ENCODE assay signal across 18 cellular contexts in the genomic region with DNA sequence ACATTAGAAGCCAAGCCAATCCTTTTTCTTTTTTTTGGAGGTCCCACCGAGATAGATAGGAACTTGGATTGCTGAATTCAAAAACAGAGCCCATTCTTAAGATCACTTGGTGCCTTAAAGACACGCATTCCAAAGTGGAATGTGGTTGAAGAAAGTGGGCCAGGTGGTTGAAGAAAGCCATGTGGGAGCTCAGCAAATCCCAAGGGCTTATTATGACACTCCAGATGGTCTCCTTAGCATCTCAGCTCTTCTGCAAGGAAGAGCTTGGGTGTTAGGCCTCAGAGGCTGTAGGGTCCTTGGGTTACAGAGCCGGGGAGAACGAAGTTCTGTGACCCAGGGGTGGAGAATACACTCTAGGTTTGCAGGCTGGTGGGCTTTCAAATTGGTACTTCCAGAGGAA. TPM values are rescaled to one million over a fixed set of nuclear protein-coding genes. Genes with fewer than 3 reads are reported as not detected.
DNase-seq lines count a peak whose midpoint lies in the region; ATAC-seq and TF ChIP-seq lines count a peak whose summit lies in the region.
"Had no signal": no experiment of that assay in that cellular context is flagged by ENCODE, and none has a peak within 500 bp of the region (broad histone marks: within the 10 kb centered on the region; RNA-seq: fewer than 3 reads in every experiment).

No MANE protein-coding gene starts in this region.

- DNase-seq in NCI-H82 (lab: John Stamatoyannopoulos, UW) (peak; percentile 96), chondrocyte (ENCODE audit: low spot score) (peak; percentile 25), DMS 273 treated with DMSO at 0.1 percent for 48 hours (lab: John Stamatoyannopoulos, UW) (no peak), esophagus squamous epithelium (lab: John Stamatoyannopoulos, UW) (no peak)
- DNase-seq in naive thymus-derived CD8-positive, alpha-beta T cell, result no peak
- DNase-seq: activated CD4-positive, alpha-beta T cell treated with anti-CD3 and anti-CD28 coated beads, Interleukin-2, amount 10 ng/mL, durations not matched to agents 7 days and 5 days; activated naive CD4-positive, alpha-beta T cell treated with anti-CD3 and anti-CD28 coated beads, Interleukin-2, amount 50 U/mL, for 16 hours; COR-L47; foreskin keratinocyte; left colon; mucosa of descending colon; NCI-H1436; stimulated activated naive CD4-positive, alpha-beta T cell treated with Interleukin-2 at 50 U/mL for 16 hours; transverse colon had no signal

- H3K27ac ChIP-seq in BLaER1 treated with 17β-estradiol and CSF1 and Interleukin-3, amounts not matched to agents 10 nM and 100 nM, result peak overlapping the region in 3 of 11 experiments; percentile 19 to 56 (median 43); a peak in 2 of 22 replicates
- peak overlapping the region in 1 of 4 donors; percentile 28 for H3K27ac ChIP-seq in esophagus squamous epithelium
- H3K27ac ChIP-seq: foreskin keratinocyte, neutrophil, transverse colon had no signal

- no peaks in the 10 kb centered on the region for H3K27me3 Mint-ChIP-seq in chondrocyte (ENCODE audit: low read depth)
- no peaks in the 10 kb centered on the region for H3K27me3 Mint-ChIP-seq in naive thymus-derived CD8-positive, alpha-beta T cell
- H3K27me3 Mint-ChIP-seq: activated CD4-positive, alpha-beta T cell treated with anti-CD3 and anti-CD28 coated beads, Interleukin-2, amount 10 ng/mL, durations not matched to agents 7 days and 5 days had no signal

- H3K9me3 ChIP-seq in BLaER1 treated with 17β-estradiol and CSF1 and Interleukin-3, amounts not matched to agents 10 nM and 100 nM (replicated peaks in 1 of 11), result no peaks in the 10 kb centered on the region
- H3K9me3 ChIP-seq in esophagus squamous epithelium, result no peaks in the 10 kb centered on the region
- H3K9me3 ChIP-seq: mucosa of descending colon, neutrophil, transverse colon had no signal

- TF ChIP-seq POLR2A in esophagus squamous epithelium (IDR thresholded peaks at IDR 0.05), result no peak

- ATAC-seq in naive thymus-derived CD8-positive, alpha-beta T cell, result no peak
- ATAC-seq in GM19455 (IDR thresholded peaks at IDR 0.05; ENCODE audit: unreplicated experiment) (no peak), HG03469 (IDR thresholded peaks at IDR 0.05; ENCODE audit: unreplicated experiment) (no peak)
- ATAC-seq: foreskin keratinocyte, left colon, mucosa of descending colon had no signal

- peak overlapping the region; percentile 33 for H3K27ac Mint-ChIP-seq in chondrocyte (ENCODE audit: unreplicated experiment)
- H3K27ac Mint-ChIP-seq in naive thymus-derived CD8-positive, alpha-beta T cell, result peak overlapping the region in 6 of 10 donors; percentile 7 to 89 (median 64)
- H3K27ac Mint-ChIP-seq: activated CD4-positive, alpha-beta T cell treated with anti-CD3 and anti-CD28 coated beads, Interleukin-2, amount 10 ng/mL, durations not matched to agents 7 days and 5 days had no signal

- H3K4me3 ChIP-seq in BLaER1 treated with 17β-estradiol and CSF1 and Interleukin-3, amounts not matched to agents 10 nM and 100 nM, result no peak overlapping the region
- H3K4me3 ChIP-seq in esophagus squamous epithelium, result no peak overlapping the region
- H3K4me3 ChIP-seq: mucosa of descending colon, transverse colon had no signal

- H3K9ac ChIP-seq in BLaER1 treated with 17β-estradiol and CSF1 and Interleukin-3, amounts not matched to agents 10 nM and 100 nM, result no peak overlapping the region

- intact Hi-C loops in esophagus squamous epithelium (cut with DNase I), result no loop called here

- no peaks in the 10 kb centered on the region for H3K9me3 Mint-ChIP-seq in chondrocyte (ENCODE audit: low read depth)
- no peaks in the 10 kb centered on the region for H3K9me3 Mint-ChIP-seq in naive thymus-derived CD8-positive, alpha-beta T cell
- H3K9me3 Mint-ChIP-seq: activated CD4-positive, alpha-beta T cell treated with anti-CD3 and anti-CD28 coated beads, Interleukin-2, amount 10 ng/mL, durations not matched to agents 7 days and 5 days had no signal

- H3K4me2 ChIP-seq in BLaER1 treated with 17β-estradiol and CSF1 and Interleukin-3, amounts not matched to agents 10 nM and 100 nM, result peak overlapping the region in 8 of 11 experiments; percentile 20 to 54 (median 36); a peak in 14 of 22 replicates

- WGBS in esophagus squamous epithelium, 2 donors, result 72 to 85% methylated on average over 4 of the region's 4 CpGs

- peaks cover 70 to 97% (median 83%) of the 10 kb centered on the region in 11 experiments for H3K36me3 ChIP-seq in BLaER1 treated with 17β-estradiol and CSF1 and Interleukin-3, amounts not matched to agents 10 nM and 100 nM
- peaks cover 4 to 79% (median 16%) of the 10 kb centered on the region in 3 donors for H3K36me3 ChIP-seq in esophagus squamous epithelium

- H3K4me1 ChIP-seq in BLaER1 treated with 17β-estradiol and CSF1 and Interleukin-3, amounts not matched to agents 10 nM and 100 nM, result peaks cover 32 to 43% (median 37%) of the 10 kb centered on the region in 10 experiments
- H3K4me1 ChIP-seq in esophagus squamous epithelium, result peaks cover 0 to 27% (median 13%) of the 10 kb centered on the region in 3 donors
- H3K4me1 ChIP-seq: foreskin keratinocyte, transverse colon had no signal

- H3K27me3 ChIP-seq in BLaER1 treated with 17β-estradiol and CSF1 and Interleukin-3, amounts not matched to agents 10 nM and 100 nM, result no peaks in the 10 kb centered on the region
- no peaks in the 10 kb centered on the region for H3K27me3 ChIP-seq in esophagus squamous epithelium
- H3K27me3 ChIP-seq: foreskin keratinocyte, neutrophil, transverse colon had no signal

- TF ChIP-seq CTCF in chondrocyte (IDR thresholded peaks at IDR 0.05) (no peak), esophagus squamous epithelium (IDR thresholded peaks at IDR 0.05) (no peak)

- peaks cover 0 to 34% (median 15%) of the 10 kb centered on the region in 11 experiments; a peak in 10 of 22 replicates for H4K20me1 ChIP-seq in BLaER1 treated with 17β-estradiol and CSF1 and Interleukin-3, amounts not matched to agents 10 nM and 100 nM

- POLR2A ChIA-PET in naive thymus-derived CD8-positive, alpha-beta T cell (lab: Charles Lee), result no interaction called here

- H3K4me3 Mint-ChIP-seq in chondrocyte (ENCODE audit: unreplicated experiment), result no peak overlapping the region
- no peak overlapping the region for H3K4me3 Mint-ChIP-seq in naive thymus-derived CD8-positive, alpha-beta T cell
- H3K4me3 Mint-ChIP-seq: activated CD4-positive, alpha-beta T cell treated with anti-CD3 and anti-CD28 coated beads, Interleukin-2, amount 10 ng/mL, durations not matched to agents 7 days and 5 days had no signal

- peaks cover 29% of the 10 kb centered on the region for H3K36me3 Mint-ChIP-seq in chondrocyte (ENCODE audit: low read depth)
- peaks cover 5 to 61% (median 6%) of the 10 kb centered on the region in 3 donors for H3K36me3 Mint-ChIP-seq in naive thymus-derived CD8-positive, alpha-beta T cell

- peaks cover 24% of the 10 kb centered on the region for H3K4me1 Mint-ChIP-seq in chondrocyte (ENCODE audit: low read depth)
- peaks cover 0 to 8% (median 0%) of the 10 kb centered on the region in 4 donors for H3K4me1 Mint-ChIP-seq in naive thymus-derived CD8-positive, alpha-beta T cell
- H3K4me1 Mint-ChIP-seq: activated CD4-positive, alpha-beta T cell treated with anti-CD3 and anti-CD28 coated beads, Interleukin-2, amount 10 ng/mL, durations not matched to agents 7 days and 5 days had no signal

RNA-seq across cellular contexts. Expression of a gene that starts 13.5 kb away (rescaled TPM):
- total RNA-seq in chondrocyte (17.9 to 19.8 TPM (median 19.4 TPM) in 3 replicates), esophagus squamous epithelium (10 to 100 TPM; 31.9 to 48.8 (median 34.4) TPM)
- total RNA-seq in naive thymus-derived CD8-positive, alpha-beta T cell, result 10 to 100 TPM; 21.5 to 25.1 TPM
- polyA plus RNA-seq in naive thymus-derived CD8-positive, alpha-beta T cell, result 10 to 100 TPM; 27.6 to 40.5 (median 29.4) TPM

Comparison
In these comparisons a context has a peak if more than half of its experiments do, and no peak if none do; other contexts are left out.
1. DNase-seq: peak in NCI-H82 (single experiment) and chondrocyte (single experiment); none in naive thymus-derived CD8-positive, alpha-beta T cell (0 of 10), DMS 273 treated with DMSO at 0.1 percent for 48 hours (single experiment) and esophagus squamous epithelium (single experiment).